In the genomic region with DNA sequence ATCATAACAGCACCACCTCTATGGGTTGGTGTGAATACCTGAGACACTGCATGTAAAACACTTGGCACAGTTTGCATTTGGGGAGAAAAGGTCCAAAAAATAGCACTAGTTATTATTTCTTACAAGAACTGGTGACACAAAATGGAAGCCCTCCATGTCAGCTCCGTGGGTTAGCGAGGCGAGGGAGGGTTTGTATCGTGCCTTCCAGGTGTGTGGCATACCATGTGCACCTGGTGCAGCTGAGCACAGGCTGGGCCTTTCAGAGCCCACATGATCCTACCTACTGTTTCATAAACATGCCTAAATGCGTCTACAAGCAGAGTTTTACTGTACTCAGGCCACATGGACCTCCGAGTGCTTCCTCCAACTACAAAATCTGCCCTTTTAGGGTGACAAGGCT, we compare ENCODE assay signal across 26 cellular contexts. TPM values are rescaled to one million over a fixed set of nuclear protein-coding genes. Genes with fewer than 3 reads are reported as not detected.
DNase-seq lines count a peak whose midpoint lies in the region; FAIRE-seq and TF ChIP-seq lines count a peak whose summit lies in the region.
"Had no signal": no experiment of that assay in that cellular context is flagged by ENCODE, and none has a peak within 500 bp of the region (broad histone marks: within the 10 kb centered on the region; RNA-seq: fewer than 3 reads in every experiment).

No MANE protein-coding gene starts in this region.

- TF ChIP-seq POLR2A in sigmoid colon (IDR thresholded peaks at IDR 0.05) (no peak), H54 (IDR thresholded peaks at IDR 0.05; ENCODE audit: low read depth, low read length) (no peak)

- no peaks in the 10 kb centered on the region for H3K27me3 ChIP-seq in AG04450 (ENCODE audit: control insufficient read depth, insufficient read depth, low read length)
- no peaks in the 10 kb centered on the region for H3K27me3 ChIP-seq in CD8-positive, alpha-beta memory T cell (ENCODE audit: insufficient read depth, low read length, poor library complexity, severe bottlenecking)
- H3K27me3 ChIP-seq in sigmoid colon = no peaks in the 10 kb centered on the region
- H3K27me3 ChIP-seq: body of pancreas, ovary, right atrium auricular region, SJCRH30, upper lobe of right lung had no signal

- DNase-seq in AG04450 (ENCODE audit: low read depth, low spot score) = no peak
- no peak for DNase-seq in CD8-positive, alpha-beta memory T cell
- DNase-seq in activated T-helper 2 cell treated with anti-CD3 and anti-CD28 coated beads, Interferon-gamma antibody, Interleukin-2, Interleukin-4, amounts not matched to agents 10 μg/mL and 5 μg/mL and 100 μg/mL, durations not matched to agents 14 hours and 24 hours and 36 hours (ENCODE audit: low spot score) = no peak
- DNase-seq in sigmoid colon = no peak
- DNase-seq in activated effector memory CD4-positive, alpha-beta T cell treated with Interleukin-2 at 50 U/mL for 16 hours = no peak
- DNase-seq in NCI-H2029 treated with DMSO at 0.1 percent for 48 hours (lab: John Stamatoyannopoulos, UW) = no peak
- DNase-seq in H54 (ENCODE audit: insufficient read length, low spot score) = no peak
- DNase-seq: activated T-cell treated with anti-CD3 and anti-CD28 coated beads, Interleukin-2, amount 50 U/mL, for 4 hours; body of pancreas; effector CD8-positive, alpha-beta T cell; GDM1; KG1; NCI-H146; NCI-H524; ovary; SJCRH30; T-helper 2 cell; upper lobe of right lung had no signal

- TF ChIP-seq CTCF in AG04450 (IDR thresholded peaks at IDR 0.05; ENCODE audit: low read depth, low read length) = no peak
- TF ChIP-seq CTCF in sigmoid colon (IDR thresholded peaks at IDR 0.05) = no peak

- TF ChIP-seq EP300 in sigmoid colon (IDR thresholded peaks at IDR 0.05) = no peak

- H3K4me1 Mint-ChIP-seq in CD8-positive, alpha-beta memory T cell = peaks cover 95 to 99% (median 99%) of the 10 kb centered on the region in 3 donors
- peaks cover 78% of the 10 kb centered on the region for H3K4me1 Mint-ChIP-seq in activated T-helper 2 cell treated with anti-CD3 and anti-CD28 coated beads, Interferon-gamma antibody, Interleukin-2, Interleukin-4, amounts not matched to agents 10 μg/mL and 5 μg/mL and 100 μg/mL, durations not matched to agents 14 hours and 24 hours and 36 hours (ENCODE audit: low read depth)
- H3K4me1 Mint-ChIP-seq: CD14-positive monocyte had no signal

- peaks cover 88% of the 10 kb centered on the region for H3K4me1 ChIP-seq in CD8-positive, alpha-beta memory T cell (ENCODE audit: insufficient read depth, low read length)
- peaks cover 0 to 41% (median 21%) of the 10 kb centered on the region in 4 donors for H3K4me1 ChIP-seq in sigmoid colon
- H3K4me1 ChIP-seq: body of pancreas, right atrium auricular region, SJCRH30, upper lobe of right lung had no signal

- peaks cover 49 to 93% (median 61%) of the 10 kb centered on the region in 3 donors for H3K36me3 Mint-ChIP-seq in CD8-positive, alpha-beta memory T cell
- H3K36me3 Mint-ChIP-seq in activated T-helper 2 cell treated with anti-CD3 and anti-CD28 coated beads, Interferon-gamma antibody, Interleukin-2, Interleukin-4, amounts not matched to agents 10 μg/mL and 5 μg/mL and 100 μg/mL, durations not matched to agents 14 hours and 24 hours and 36 hours (ENCODE audit: low read depth) = peaks cover 94% of the 10 kb centered on the region

- H3K4me3 Mint-ChIP-seq in CD8-positive, alpha-beta memory T cell = peak overlapping the region; percentile 19 to 94 (median 73)
- no peak overlapping the region for H3K4me3 Mint-ChIP-seq in activated T-helper 2 cell treated with anti-CD3 and anti-CD28 coated beads, Interferon-gamma antibody, Interleukin-2, Interleukin-4, amounts not matched to agents 10 μg/mL and 5 μg/mL and 100 μg/mL, durations not matched to agents 14 hours and 24 hours and 36 hours (ENCODE audit: low read depth)
- H3K4me3 Mint-ChIP-seq: activated naive CD8-positive, alpha-beta T cell; activated T-cell treated with anti-CD3 and anti-CD28 coated beads, Interleukin-2, amount 50 U/mL, for 4 hours; CD14-positive monocyte had no signal

- H3K27me3 Mint-ChIP-seq in CD8-positive, alpha-beta memory T cell = no peaks in the 10 kb centered on the region
- no peaks in the 10 kb centered on the region for H3K27me3 Mint-ChIP-seq in activated T-helper 2 cell treated with anti-CD3 and anti-CD28 coated beads, Interferon-gamma antibody, Interleukin-2, Interleukin-4, amounts not matched to agents 10 μg/mL and 5 μg/mL and 100 μg/mL, durations not matched to agents 14 hours and 24 hours and 36 hours (ENCODE audit: low read depth)
- H3K27me3 Mint-ChIP-seq: activated naive CD8-positive, alpha-beta T cell had no signal

- POLR2A ChIA-PET in AG04450 (lab: Yijun Ruan, JAX) = no interaction called here
- POLR2A ChIA-PET in CD8-positive, alpha-beta memory T cell (lab: Charles Lee) = no interaction called here

- H3K27ac ChIP-seq in AG04450 (ENCODE audit: low read depth, low read length) (peak overlapping the region; percentile 77), sigmoid colon (peak overlapping the region; percentile 19 to 62 (median 48))
- no peak overlapping the region for H3K27ac ChIP-seq in CD8-positive, alpha-beta memory T cell (ENCODE audit: low read depth, low read length)
- H3K27ac ChIP-seq: body of pancreas, ovary, right atrium auricular region, SJCRH30 had no signal

- H3K4me3 ChIP-seq in AG04450 (ENCODE audit: low read depth, low read length) = no peak overlapping the region
- no peak overlapping the region for H3K4me3 ChIP-seq in CD8-positive, alpha-beta memory T cell (ENCODE audit: low read length)
- no peak overlapping the region for H3K4me3 ChIP-seq in sigmoid colon
- H3K4me3 ChIP-seq: body of pancreas, ovary, right atrium auricular region, SJCRH30, upper lobe of right lung had no signal

- H3K9me3 ChIP-seq in AG04450 (ENCODE audit: control insufficient read depth, insufficient read depth, low read length) (no peaks in the 10 kb centered on the region), sigmoid colon (no peaks in the 10 kb centered on the region)
- H3K9me3 ChIP-seq in CD8-positive, alpha-beta memory T cell (ENCODE audit: low read length) = no peaks in the 10 kb centered on the region
- H3K9me3 ChIP-seq: body of pancreas, ovary, right atrium auricular region, SJCRH30, upper lobe of right lung had no signal

- CTCF ChIA-PET in AG04450 (lab: Charles Lee) = interaction anchor here (1.8 kb wide), 1 partner anchor 10 kb away, joined by 7 read pairs; no protein-coding TSS in a partner anchor
- CTCF ChIA-PET in CD8-positive, alpha-beta memory T cell (lab: Charles Lee) = interaction anchor here (4.0 to 16.7 kb wide), 3 partner anchors 9 to 131 kb away, joined by 21 to 295 read pairs (median 22); no protein-coding TSS in a partner anchor

- 91 to 95% methylated on average over 6 of the region's 6 CpGs for WGBS in sigmoid colon, 2 donors

- no peaks in the 10 kb centered on the region for H3K9me3 Mint-ChIP-seq in CD8-positive, alpha-beta memory T cell
- H3K9me3 Mint-ChIP-seq in activated T-helper 2 cell treated with anti-CD3 and anti-CD28 coated beads, Interferon-gamma antibody, Interleukin-2, Interleukin-4, amounts not matched to agents 10 μg/mL and 5 μg/mL and 100 μg/mL, durations not matched to agents 14 hours and 24 hours and 36 hours = no peaks in the 10 kb centered on the region
- H3K9me3 Mint-ChIP-seq: activated T-cell treated with anti-CD3 and anti-CD28 coated beads, Interleukin-2, amount 50 U/mL, for 4 hours; CD14-positive monocyte had no signal

- no peak for FAIRE-seq in H54 (lab: Jason Lieb, UNC)
- FAIRE-seq: frontal cortex had no signal

- intact Hi-C loops in activated T-helper 2 cell treated with anti-CD3 and anti-CD28 coated beads, Interferon-gamma antibody, Interleukin-2, Interleukin-4, amounts not matched to agents 10 μg/mL and 5 μg/mL and 100 μg/mL, durations not matched to agents 14 hours and 24 hours and 36 hours (cut with micrococcal nuclease) = loop anchor here (10.0 kb wide), 1 partner anchor 336 kb away; no protein-coding TSS in a partner anchor
- intact Hi-C loops in sigmoid colon (cut with DNase I) = no loop called here

- peak overlapping the region; percentile 69 to 95 (median 92) for H3K27ac Mint-ChIP-seq in CD8-positive, alpha-beta memory T cell
- peak overlapping the region; percentile 57 for H3K27ac Mint-ChIP-seq in activated T-helper 2 cell treated with anti-CD3 and anti-CD28 coated beads, Interferon-gamma antibody, Interleukin-2, Interleukin-4, amounts not matched to agents 10 μg/mL and 5 μg/mL and 100 μg/mL, durations not matched to agents 14 hours and 24 hours and 36 hours
- H3K27ac Mint-ChIP-seq: activated naive CD8-positive, alpha-beta T cell had no signal

- peaks cover 65% of the 10 kb centered on the region for H3K36me3 ChIP-seq in CD8-positive, alpha-beta memory T cell (ENCODE audit: insufficient read depth, low read length)
- peaks cover 35 to 76% (median 51%) of the 10 kb centered on the region in 4 donors for H3K36me3 ChIP-seq in sigmoid colon
- H3K36me3 ChIP-seq: ovary, SJCRH30 had no signal

RNA-seq across cellular contexts. Expression of a gene that starts 5.6 kb away (rescaled TPM):
- not detected in 2 replicates for polyA plus RNA-seq in AG04450 (2011; rRNA removed)
- polyA minus RNA-seq in AG04450 (2011; rRNA and poly(A)+ RNA removed) = not detected in 2 replicates
- 1 to 10 TPM; 5.8 to 5.9 TPM for total RNA-seq in CD8-positive, alpha-beta memory T cell
- 70.8 TPM for polyA plus RNA-seq in CD8-positive, alpha-beta memory T cell
- 9.3 and 10.7 TPM in 2 replicates for total RNA-seq in activated T-helper 2 cell treated with anti-CD3 and anti-CD28 coated beads, Interferon-gamma antibody, Interleukin-2, Interleukin-4, amounts not matched to agents 10 μg/mL and 5 μg/mL and 100 μg/mL, durations not matched to agents 14 hours and 24 hours and 36 hours
- total RNA-seq in sigmoid colon = under 1 TPM in 3 of 4 donors, not detected in 1; 0.36 to 0.95 (median 0.49) TPM
- polyA plus RNA-seq in sigmoid colon = 1 to 10 TPM in 1 of 3 donors, not detected in 2; 3.3 TPM
- total RNA-seq: frontal cortex, HT1080, kidney epithelial cell, lung microvascular endothelial cell, myocyte, SJCRH30 had no signal

RNA-seq across cellular contexts. Expression of a gene that starts 46.7 kb away (rescaled TPM):
- polyA plus RNA-seq in AG04450 (2011; rRNA removed) = 14.3 and 17.9 TPM in 2 replicates
- 27.2 and 38.6 TPM in 2 replicates for polyA minus RNA-seq in AG04450 (2011; rRNA and poly(A)+ RNA removed)
- total RNA-seq in CD8-positive, alpha-beta memory T cell = 10 to 100 TPM; 13.4 to 13.7 TPM
- 11.0 TPM for polyA plus RNA-seq in CD8-positive, alpha-beta memory T cell
- total RNA-seq in activated T-helper 2 cell treated with anti-CD3 and anti-CD28 coated beads, Interferon-gamma antibody, Interleukin-2, Interleukin-4, amounts not matched to agents 10 μg/mL and 5 μg/mL and 100 μg/mL, durations not matched to agents 14 hours and 24 hours and 36 hours = 19.6 and 20.2 TPM in 2 replicates
- 100 to 1,000 TPM in 1 of 4 donors, 10 to 100 TPM in 3; 72.1 to 115 (median 79.2) TPM for total RNA-seq in sigmoid colon
- polyA plus RNA-seq in sigmoid colon = 10 to 100 TPM in 1 of 3 donors, 1 to 10 TPM in 2; 8.4 to 15.0 (median 9.9) TPM
